Comparison of ENCODE assay signal across 28 cellular contexts in genomic region chr10:125520968-125521367, GRCh38.
"Had no signal": no experiment of that assay in that cellular context is flagged by ENCODE, and none has a peak within 500 bp of the region (broad histone marks: within the 10 kb centered on the region; RNA-seq: fewer than 3 reads in every experiment).

No MANE protein-coding gene starts in this region.

- FAIRE-seq: endometrium, frontal cortex had no signal

- DNase-seq: activated CD4-positive, alpha-beta memory T cell treated with anti-CD3 and anti-CD28 coated beads, Interleukin-2, amount 10 ng/mL, durations not matched to agents 7 days and 5 days; activated CD4-positive, alpha-beta T cell treated with anti-CD3 and anti-CD28 coated beads for 1 hour; activated CD4-positive, alpha-beta T cell treated with anti-CD3 and anti-CD28 coated beads for 4 hours; activated CD4-positive, alpha-beta T cell treated with anti-CD3 and anti-CD28 coated beads, Interleukin-2, amount 10 ng/mL, durations not matched to agents 7 days and 5 days; activated CD4-positive, alpha-beta T cell treated with anti-CD3 and anti-CD28 coated beads, Interleukin-2, amount 50 U/mL, for 4 hours; activated CD8-positive, alpha-beta memory T cell treated with anti-CD3 and anti-CD28 coated beads, Interleukin-2, amount 50 U/mL, for 48 hours; activated gamma-delta T cell; activated naive CD4-positive, alpha-beta T cell; activated naive CD4-positive, alpha-beta T cell treated with anti-CD3 and anti-CD28 coated beads, Interleukin-2, amount 10 ng/mL, durations not matched to agents 7 days and 5 days; activated naive CD8-positive, alpha-beta T cell treated with anti-CD3 and anti-CD28 coated beads, Interleukin-2, amount 10 ng/mL, durations not matched to agents 7 days and 5 days; activated T-cell treated with anti-CD3 and anti-CD28 coated beads for 4 hours; activated T-cell treated with anti-CD3 and anti-CD28 coated beads, Interleukin-2, amount 50 U/mL, for 24 hours; activated T-cell treated with anti-CD3 and anti-CD28 coated beads, Interleukin-2, amount 50 U/mL, for 72 hours; caudate nucleus; cerebellar nuclear complex; colonic mucosa; effector CD8-positive, alpha-beta T cell; foreskin fibroblast; T-helper 2 cell had no signal

- H3K27ac Mint-ChIP-seq: activated CD4-positive, alpha-beta memory T cell treated with anti-CD3 and anti-CD28 coated beads, Interleukin-2, amount 10 ng/mL, durations not matched to agents 7 days and 5 days; activated CD4-positive, alpha-beta T cell treated with anti-CD3 and anti-CD28 coated beads, Interleukin-2, amount 10 ng/mL, durations not matched to agents 7 days and 5 days; activated naive CD4-positive, alpha-beta T cell treated with anti-CD3 and anti-CD28 coated beads, Interleukin-2, amount 10 ng/mL, durations not matched to agents 7 days and 5 days; activated naive CD4-positive, alpha-beta T cell treated with anti-CD3 and anti-CD28 coated beads, Interleukin-2, amount 50 U/mL, for 72 hours; activated naive CD8-positive, alpha-beta T cell treated with anti-CD3 and anti-CD28 coated beads, Interleukin-2, amount 10 ng/mL, durations not matched to agents 7 days and 5 days; activated T-cell treated with anti-CD3 and anti-CD28 coated beads, Interleukin-2, amount 50 U/mL, for 24 hours; activated T-cell treated with anti-CD3 and anti-CD28 coated beads, Interleukin-2, amount 50 U/mL, for 72 hours; brain; WTC11 had no signal

- H3K36me3 ChIP-seq: ascending aorta, breast epithelium, colonic mucosa had no signal

- H3K27me3 ChIP-seq: ascending aorta, breast epithelium, colonic mucosa had no signal

- H3K9me3 ChIP-seq: ascending aorta, breast epithelium, colonic mucosa had no signal

- H3K4me3 Mint-ChIP-seq: activated CD4-positive, alpha-beta memory T cell treated with anti-CD3 and anti-CD28 coated beads, Interleukin-2, amount 10 ng/mL, durations not matched to agents 7 days and 5 days; activated CD4-positive, alpha-beta T cell treated with anti-CD3 and anti-CD28 coated beads, Interleukin-2, amount 10 ng/mL, durations not matched to agents 7 days and 5 days; activated naive CD4-positive, alpha-beta T cell treated with anti-CD3 and anti-CD28 coated beads, Interleukin-2, amount 10 ng/mL, durations not matched to agents 7 days and 5 days; activated naive CD8-positive, alpha-beta T cell treated with anti-CD3 and anti-CD28 coated beads, Interleukin-2, amount 10 ng/mL, durations not matched to agents 7 days and 5 days; activated T-cell treated with anti-CD3 and anti-CD28 coated beads, Interleukin-2, amount 50 U/mL, for 24 hours; activated T-cell treated with anti-CD3 and anti-CD28 coated beads, Interleukin-2, amount 50 U/mL, for 72 hours; brain; WTC11 had no signal

- H3K36me3 Mint-ChIP-seq: activated naive CD4-positive, alpha-beta T cell treated with anti-CD3 and anti-CD28 coated beads, Interleukin-2, amount 10 ng/mL, durations not matched to agents 7 days and 5 days; activated naive CD4-positive, alpha-beta T cell treated with anti-CD3 and anti-CD28 coated beads, Interleukin-2, amount 50 U/mL, for 72 hours; activated naive CD8-positive, alpha-beta T cell treated with anti-CD3 and anti-CD28 coated beads, Interleukin-2, amount 10 ng/mL, durations not matched to agents 7 days and 5 days; brain had no signal

- H3K27me3 Mint-ChIP-seq: activated CD4-positive, alpha-beta memory T cell treated with anti-CD3 and anti-CD28 coated beads, Interleukin-2, amount 10 ng/mL, durations not matched to agents 7 days and 5 days had no signal

- H3K4me1 ChIP-seq: ascending aorta, breast epithelium, colonic mucosa had no signal

- H3K4me3 ChIP-seq: ascending aorta, breast epithelium, colonic mucosa had no signal

- H3K9me3 Mint-ChIP-seq: activated CD4-positive, alpha-beta memory T cell treated with anti-CD3 and anti-CD28 coated beads, Interleukin-2, amount 10 ng/mL, durations not matched to agents 7 days and 5 days; activated CD4-positive, alpha-beta T cell treated with anti-CD3 and anti-CD28 coated beads, Interleukin-2, amount 10 ng/mL, durations not matched to agents 7 days and 5 days; activated naive CD8-positive, alpha-beta T cell treated with anti-CD3 and anti-CD28 coated beads, Interleukin-2, amount 10 ng/mL, durations not matched to agents 7 days and 5 days; activated T-cell treated with anti-CD3 and anti-CD28 coated beads, Interleukin-2, amount 50 U/mL, for 24 hours had no signal

- H3K27ac ChIP-seq: ascending aorta, breast epithelium, colonic mucosa, VCaP had no signal

- ATAC-seq: activated naive CD4-positive, alpha-beta T cell treated with anti-CD3 and anti-CD28 coated beads, Interleukin-2, amount 50 U/mL, for 72 hours; activated T-cell treated with anti-CD3 and anti-CD28 coated beads, Interleukin-2, amount 50 U/mL, for 72 hours; esophagus mucosa had no signal

- H3K4me1 Mint-ChIP-seq: activated CD4-positive, alpha-beta memory T cell treated with anti-CD3 and anti-CD28 coated beads, Interleukin-2, amount 10 ng/mL, durations not matched to agents 7 days and 5 days; activated CD4-positive, alpha-beta T cell treated with anti-CD3 and anti-CD28 coated beads, Interleukin-2, amount 10 ng/mL, durations not matched to agents 7 days and 5 days; activated naive CD4-positive, alpha-beta T cell treated with anti-CD3 and anti-CD28 coated beads, Interleukin-2, amount 10 ng/mL, durations not matched to agents 7 days and 5 days; activated naive CD8-positive, alpha-beta T cell treated with anti-CD3 and anti-CD28 coated beads, Interleukin-2, amount 10 ng/mL, durations not matched to agents 7 days and 5 days; brain had no signal
